ENCODE assay signal across 1 cellular context in genomic region chr19:10535613-10536012, GRCh38.
TF ChIP-seq lines count a peak whose summit lies in the region.

No MANE protein-coding gene starts in this region.

TF ChIP-seq in IMR-90, 13 proteins besides CTCF, POLR2A, EP300 and RAD21:
- TF ChIP-seq RFX5 (IDR thresholded peaks at IDR 0.05; ENCODE audit: low read depth, low read length) (no peak), SMC3 (IDR thresholded peaks at IDR 0.05; ENCODE audit: low read depth, low read length) (no peak), USF2 (IDR thresholded peaks at IDR 0.05; ENCODE audit: low read depth, low read length) (no peak), CHD1 (IDR thresholded peaks at IDR 0.05; ENCODE audit: low read depth, low read length) (no peak), CEBPB (IDR thresholded peaks at IDR 0.05; ENCODE audit: low read depth, low read length) (no peak), NFE2L2 (IDR thresholded peaks at IDR 0.05; ENCODE audit: low read depth, low read length) (no peak), MXI1 (IDR thresholded peaks at IDR 0.05; ENCODE audit: borderline replicate concordance, low read depth, low read length) (no peak), FOS (IDR thresholded peaks at IDR 0.05; ENCODE audit: low read depth, low read length) (no peak), MAFK (IDR thresholded peaks at IDR 0.05; ENCODE audit: low read depth, low read length) (no peak), BHLHE40 (IDR thresholded peaks at IDR 0.05; ENCODE audit: low read depth, low read length) (no peak), MAZ (IDR thresholded peaks at IDR 0.05; ENCODE audit: borderline replicate concordance, low read depth, low read length) (no peak), ELK1 (IDR thresholded peaks at IDR 0.05; ENCODE audit: borderline replicate concordance, low read depth, low read length) (no peak), RCOR1 (IDR thresholded peaks at IDR 0.05; ENCODE audit: insufficient replicate concordance, low read length) (no peak)
